Comparison of ENCODE assay signal across 17 cellular contexts in the genomic region with DNA sequence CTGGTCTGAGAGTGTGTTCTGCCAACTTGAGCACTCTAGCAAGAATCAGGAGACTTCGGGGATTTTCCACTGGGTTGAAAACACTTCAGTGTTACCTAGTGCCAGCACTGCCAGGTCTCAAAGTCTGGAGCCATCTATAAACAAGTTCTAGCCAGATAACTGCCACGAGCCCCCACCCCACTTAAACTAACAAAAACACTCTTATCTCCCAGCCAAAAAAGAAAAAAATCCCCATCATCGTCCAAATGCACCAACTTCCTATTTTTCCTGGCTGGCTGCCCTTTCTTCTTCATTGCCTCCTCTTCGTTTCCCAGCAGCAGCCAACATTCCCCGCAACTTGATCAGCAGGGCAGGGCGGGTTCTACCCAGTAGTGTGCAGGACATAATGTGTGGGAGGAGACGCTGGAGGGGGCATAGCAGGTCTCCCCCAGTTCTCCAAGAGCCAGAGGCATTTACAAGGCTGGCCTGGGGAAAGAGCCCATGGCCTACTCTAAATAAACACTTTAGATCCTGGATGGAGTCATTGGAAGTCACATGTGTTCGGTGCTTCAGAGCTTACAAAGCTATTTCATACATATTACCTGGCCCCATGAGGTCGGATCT. TPM values are rescaled to one million over a fixed set of nuclear protein-coding genes. Genes with fewer than 3 reads are reported as not detected.
DNase-seq lines count a peak whose midpoint lies in the region; ATAC-seq, FAIRE-seq and TF ChIP-seq lines count a peak whose summit lies in the region.
"Had no signal": no experiment of that assay in that cellular context is flagged by ENCODE, and none has a peak within 500 bp of the region (broad histone marks: within the 10 kb centered on the region; RNA-seq: fewer than 3 reads in every experiment).

No MANE protein-coding gene starts in this region.

- FAIRE-seq in kidney (lab: Jason Lieb, UNC) = no peak

- ATAC-seq in HG02610 (IDR thresholded peaks at IDR 0.05; ENCODE audit: unreplicated experiment) = no peak
- ATAC-seq in HG03521 (IDR thresholded peaks at IDR 0.05; ENCODE audit: unreplicated experiment) = no peak
- ATAC-seq: activated CD4-positive, alpha-beta T cell treated with anti-CD3 and anti-CD28 coated beads for 36 hours; GM23338; heart right ventricle had no signal

- H3K4me3 ChIP-seq in kidney (ENCODE audit: low read length in 2 of 2) = no peak overlapping the region
- H3K4me3 ChIP-seq in testis = no peak overlapping the region
- H3K4me3 ChIP-seq: coronary artery, GM23338, heart right ventricle, SK-N-MC had no signal

- H3K9me3 ChIP-seq in kidney (ENCODE audit: control insufficient read depth in 1 of 2, low read length in 2 of 2) = no peaks in the 10 kb centered on the region
- H3K9me3 ChIP-seq in testis = no peaks in the 10 kb centered on the region

- intact Hi-C loops in kidney (cut with DNase I) = no loop called here
- intact Hi-C loops in testis (cut with DNase I; ENCODE audit: low total_unique reads) = no loop called here

- H3K27ac ChIP-seq in kidney (ENCODE audit: low read depth in 2 of 2, low read length in 2 of 2) = no peak overlapping the region
- H3K27ac ChIP-seq in testis = peak overlapping the region in 1 of 2 donors; percentile 31
- H3K27ac ChIP-seq: coronary artery, heart right ventricle, KMS-11, SK-N-MC had no signal

- H3K36me3 ChIP-seq in kidney (ENCODE audit: control insufficient read depth in 1 of 2, insufficient read depth in 2 of 2, low read length in 2 of 2) = no peaks in the 10 kb centered on the region
- no peaks in the 10 kb centered on the region for H3K36me3 ChIP-seq in testis (ENCODE audit: low read depth, missing control alignments)
- H3K36me3 ChIP-seq: heart right ventricle had no signal

- H3K27me3 ChIP-seq in testis = no peaks in the 10 kb centered on the region
- H3K27me3 ChIP-seq: heart right ventricle had no signal

- TF ChIP-seq POLR2A in testis (IDR thresholded peaks at IDR 0.05) = no peak

- DNase-seq in KBM-7 = peak; percentile 29
- DNase-seq in amniotic epithelial cell (ENCODE audit: low read depth) = peak; percentile 64
- peak; percentile 86 for DNase-seq in kidney
- peak; percentile 52 for DNase-seq in testis
- DNase-seq in HT-29 (ENCODE audit: low spot score) = no peak
- no peak for DNase-seq in NCI-H1436 (lab: John Stamatoyannopoulos, UW)
- DNase-seq: activated CD4-positive, alpha-beta T cell treated with anti-CD3 and anti-CD28 coated beads for 36 hours; activated effector memory CD4-positive, alpha-beta T cell treated with anti-CD3 and anti-CD28 coated beads, Interleukin-2, amount 50 U/mL, for 16 hours; heart right ventricle; NCI-H510A; stimulated activated CD4-positive, alpha-beta T cell treated with anti-CD3 and anti-CD28 coated beads, Interleukin-12 subunit alpha, Interleukin-12 subunit beta, amount 100 ng/mL, for 4 hours had no signal

- in situ Hi-C loops in KBM-7 (cut with MboI; ENCODE audit: low pct_unique_long_range_greater_than_20kb, low sequenced_read_pairs) = no loop called here

- no peaks in the 10 kb centered on the region for H3K4me1 ChIP-seq in kidney (ENCODE audit: control insufficient read depth in 1 of 2, insufficient read depth in 1 of 2, low read depth in 1 of 2, low read length in 2 of 2)
- peaks cover 13% of the 10 kb centered on the region for H3K4me1 ChIP-seq in testis

- TF ChIP-seq CTCF in kidney (IDR thresholded peaks at IDR 0.05; ENCODE audit: borderline replicate concordance, extremely low read depth, insufficient read depth) (no peak), testis (IDR thresholded peaks at IDR 0.05) (no peak)

- no peak overlapping the region for H3K9ac ChIP-seq in kidney (ENCODE audit: low read length in 2 of 2)
- H3K9ac ChIP-seq: KMS-11 had no signal

- WGBS in testis, 2 donors = 48 to 50% methylated on average over 9 of the region's 9 CpGs

RNA-seq across cellular contexts. Expression of a gene that starts 29.5 kb away (rescaled TPM):
- total RNA-seq in kidney (4.2 TPM), testis (1 to 10 TPM; 2.7 to 2.9 TPM)
- polyA plus RNA-seq in kidney (ENCODE audit: insufficient read depth, low read depth, low replicate concordance) (0.26 TPM), testis (ENCODE audit: insufficient read depth, low read depth, low replicate concordance) (0.26 TPM)
- total RNA-seq in HT-29 (2014; rRNA removed; shearing (Covaris generic)) = 0.25 TPM in 1 of 2 replicates, not detected in the other
- polyA plus RNA-seq: GM23338 had no signal

Comparison
In these comparisons a context has a peak if more than half of its experiments do, and no peak if none do; other contexts are left out.
1. DNase-seq: peak in KBM-7 (single experiment), amniotic epithelial cell (single experiment), kidney (single experiment) and testis (single experiment); none in HT-29 (single experiment) and NCI-H1436 (single experiment).